Comparison of ENCODE assay signal across 14 cellular contexts in genomic region chr9:124007468-124008306, GRCh38. TPM values are rescaled to one million over a fixed set of nuclear protein-coding genes. Genes with fewer than 3 reads are reported as not detected.
DNase-seq lines count a peak whose midpoint lies in the region; ATAC-seq and TF ChIP-seq lines count a peak whose summit lies in the region.
"Had no signal": no experiment of that assay in that cellular context is flagged by ENCODE, and none has a peak within 500 bp of the region (broad histone marks: within the 10 kb centered on the region; RNA-seq: fewer than 3 reads in every experiment).

No MANE protein-coding gene starts in this region.

- H4K20me1 ChIP-seq in PC-3 (ENCODE audit: low read length), result no peaks in the 10 kb centered on the region

- H3K36me3 ChIP-seq in PC-3 (ENCODE audit: low read depth, low read length) (no peaks in the 10 kb centered on the region), endodermal cell (ENCODE audit: control insufficient read depth, insufficient read depth, low read length) (no peaks in the 10 kb centered on the region), brain microvascular endothelial cell (replicated peaks) (no peaks in the 10 kb centered on the region), tibial artery (no peaks in the 10 kb centered on the region)
- H3K36me3 ChIP-seq: thoracic aorta had no signal

- H3K27ac ChIP-seq in PC-3 (ENCODE audit: low read length), result no peak overlapping the region
- H3K27ac ChIP-seq in endodermal cell (ENCODE audit: low read depth, low read length), result no peak overlapping the region
- no peak overlapping the region for H3K27ac ChIP-seq in brain microvascular endothelial cell
- H3K27ac ChIP-seq in tibial artery, result no peak overlapping the region
- H3K27ac ChIP-seq: thoracic aorta had no signal

- peaks cover 3% of the 10 kb centered on the region for H3K9me3 Mint-ChIP-seq in activated CD4-positive, alpha-beta T cell treated with anti-CD3 and anti-CD28 coated beads, Interleukin-2, amount 10 ng/mL, durations not matched to agents 7 days and 5 days
- H3K9me3 Mint-ChIP-seq in endodermal cell, result no peaks in the 10 kb centered on the region

- ATAC-seq in PC-3 (no peak), GM18907 (IDR thresholded peaks at IDR 0.05; ENCODE audit: unreplicated experiment) (no peak)
- ATAC-seq: left colon had no signal

- in situ Hi-C loops in brain microvascular endothelial cell (cut with HindIII; ENCODE audit: low pct_ligation_motif_present, low sequenced_read_pairs), result no loop called here

- peak overlapping the region; percentile 68 for H3K27ac Mint-ChIP-seq in activated CD4-positive, alpha-beta T cell treated with anti-CD3 and anti-CD28 coated beads, Interleukin-2, amount 10 ng/mL, durations not matched to agents 7 days and 5 days
- no peak overlapping the region for H3K27ac Mint-ChIP-seq in endodermal cell
- H3K27ac Mint-ChIP-seq: progenitor cell of endocrine pancreas had no signal

- H3K27me3 Mint-ChIP-seq in activated CD4-positive, alpha-beta T cell treated with anti-CD3 and anti-CD28 coated beads, Interleukin-2, amount 10 ng/mL, durations not matched to agents 7 days and 5 days, result peaks cover 79% of the 10 kb centered on the region
- peaks cover 98% of the 10 kb centered on the region for H3K27me3 Mint-ChIP-seq in endodermal cell (ENCODE audit: insufficient read depth)

- peaks cover 17% of the 10 kb centered on the region for H3K4me1 Mint-ChIP-seq in activated CD4-positive, alpha-beta T cell treated with anti-CD3 and anti-CD28 coated beads, Interleukin-2, amount 10 ng/mL, durations not matched to agents 7 days and 5 days
- peaks cover 46% of the 10 kb centered on the region for H3K4me1 Mint-ChIP-seq in endodermal cell

- H2AFZ ChIP-seq in PC-3 (ENCODE audit: low read length), result no peak overlapping the region

- BruUV-seq in PC-3 (replicated peaks; lab: Mats Ljungman, UMichigan), result no TSS peak

- H3K27me3 ChIP-seq in PC-3 (ENCODE audit: low read length) (peaks cover 83% of the 10 kb centered on the region), endodermal cell (ENCODE audit: control insufficient read depth, insufficient read depth, low read length, poor library complexity, severe bottlenecking) (peaks cover 99% of the 10 kb centered on the region), brain microvascular endothelial cell (replicated peaks) (peaks cover 96% of the 10 kb centered on the region), tibial artery (peaks cover 32 to 100% of the 10 kb centered on the region in 2 donors)

- H3K9ac ChIP-seq in PC-3 (ENCODE audit: low read length) (no peak overlapping the region), endodermal cell (ENCODE audit: extremely low read depth, low read length, poor library complexity, severe bottlenecking) (no peak overlapping the region)

- intact Hi-C loops in PC-3 (cut with micrococcal nuclease), result loop anchor here (10.0 kb wide), 1 partner anchor 73 kb away; the partner anchor contains the start of gene DENND1A
- intact Hi-C loops in tibial artery (cut with DNase I; ENCODE audit: low total_unique reads), result no loop called here

- CTCF ChIA-PET in activated CD4-positive, alpha-beta T cell treated with anti-CD3 and anti-CD28 coated beads, Interleukin-2, amount 10 ng/mL, durations not matched to agents 7 days and 5 days (lab: Charles Lee), result no interaction called here
- CTCF ChIA-PET in PC-3 (lab: Charles Lee), result no interaction called here

- H3K9me3 ChIP-seq in PC-3 (ENCODE audit: low read length) (no peaks in the 10 kb centered on the region), endodermal cell (ENCODE audit: control insufficient read depth, low read length) (no peaks in the 10 kb centered on the region), tibial artery (no peaks in the 10 kb centered on the region)
- H3K9me3 ChIP-seq: thoracic aorta had no signal

- no peak for TF ChIP-seq CTCF in PC-3 (conservative IDR thresholded peaks at IDR 0.05; ENCODE audit: low read depth, low read length)
- no peak for TF ChIP-seq CTCF in endodermal cell (conservative IDR thresholded peaks at IDR 0.05)
- no peak for TF ChIP-seq CTCF in brain microvascular endothelial cell (IDR thresholded peaks at IDR 0.05; ENCODE audit: low read depth, low read length, missing control alignments)
- TF ChIP-seq CTCF in tibial artery (IDR thresholded peaks at IDR 0.05), result no peak

- no peaks in the 10 kb centered on the region for H3K9me2 ChIP-seq in PC-3 (replicated peaks; ENCODE audit: low read length)

- no peak for DNase-seq in activated CD4-positive, alpha-beta T cell treated with anti-CD3 and anti-CD28 coated beads, Interleukin-2, amount 10 ng/mL, durations not matched to agents 7 days and 5 days
- DNase-seq in activated CD4-positive, alpha-beta T cell treated with anti-CD3 and anti-CD28 coated beads, Interleukin-2, amount 50 U/mL, for 4 hours, result no peak
- DNase-seq in PC-3 (no peak), endodermal cell (peak; percentile 54), retina (peak; percentile 66), brain microvascular endothelial cell (no peak), tibial artery (no peak)
- DNase-seq: DND-41, left colon, NCI-H1048 had no signal

- H3K4me3 Mint-ChIP-seq in activated CD4-positive, alpha-beta T cell treated with anti-CD3 and anti-CD28 coated beads, Interleukin-2, amount 10 ng/mL, durations not matched to agents 7 days and 5 days, result peak overlapping the region; percentile 29
- peak overlapping the region; percentile 50 for H3K4me3 Mint-ChIP-seq in endodermal cell

- POLR2A ChIA-PET in activated CD4-positive, alpha-beta T cell treated with anti-CD3 and anti-CD28 coated beads, Interleukin-2, amount 10 ng/mL, durations not matched to agents 7 days and 5 days (lab: Charles Lee), result no interaction called here
- POLR2A ChIA-PET in PC-3 (lab: Charles Lee; ENCODE audit: unreplicated experiment), result no interaction called here

- WGBS in endodermal cell (ENCODE audit: insufficient coverage in 1 of 2, insufficient read length in 1 of 2), 2 experiments, result 3 to 4% methylated on average over 8 to 25 of the region's 25 CpGs

- H3K79me2 ChIP-seq in PC-3 (ENCODE audit: low read length), result no peaks in the 10 kb centered on the region

- no peaks in the 10 kb centered on the region for H3F3A ChIP-seq in PC-3 (ENCODE audit: low read length, unreplicated experiment)

- H3K4me2 ChIP-seq in PC-3 (ENCODE audit: low read length), result peak overlapping the region; percentile 72

- H3K4me1 ChIP-seq in PC-3 (ENCODE audit: insufficient read depth, low read length) (peaks cover 14% of the 10 kb centered on the region; the same call in 1 of the 2 replicates), endodermal cell (ENCODE audit: control insufficient read depth, insufficient read depth, low read length) (peaks cover 3% of the 10 kb centered on the region), tibial artery (peaks cover 0 to 40% (median 35%) of the 10 kb centered on the region in 4 donors)

- H3K4me3 ChIP-seq in PC-3 (ENCODE audit: low read length), result peak overlapping the region; percentile 56
- peak overlapping the region; percentile 77 for H3K4me3 ChIP-seq in endodermal cell (ENCODE audit: low read length)
- H3K4me3 ChIP-seq in brain microvascular endothelial cell (ENCODE audit: low read depth, low read length), result no peak overlapping the region
- H3K4me3 ChIP-seq in tibial artery, result no peak overlapping the region

- peaks cover 5% of the 10 kb centered on the region for H3K36me3 Mint-ChIP-seq in activated CD4-positive, alpha-beta T cell treated with anti-CD3 and anti-CD28 coated beads, Interleukin-2, amount 10 ng/mL, durations not matched to agents 7 days and 5 days (ENCODE audit: low read depth)
- H3K36me3 Mint-ChIP-seq in endodermal cell (ENCODE audit: low read depth), result no peaks in the 10 kb centered on the region

RNA-seq across cellular contexts. Expression of gene LHX2, which starts 3.9 kb away (rescaled TPM):
- total RNA-seq in activated CD4-positive, alpha-beta T cell treated with anti-CD3 and anti-CD28 coated beads, Interleukin-2, amount 10 ng/mL, durations not matched to agents 7 days and 5 days, result not detected
- 1.1 TPM in 2 replicates for total RNA-seq in PC-3 (2014; rRNA removed)
- total RNA-seq in endodermal cell, result under 1 TPM; 0.20 to 0.29 TPM
- 4.2 TPM for polyA plus RNA-seq in endodermal cell (2013, experiment 1 of 2)
- polyA plus RNA-seq in endodermal cell (2013, experiment 2 of 2), result 5.4 TPM
- total RNA-seq: left colon; progenitor cell of endocrine pancreas; T-helper 1 cell treated with Interleukin-12 subunit alpha and Interleukin-12 subunit beta and Interleukin-4 antibody, amounts not matched to agents 30 ng/mL and 1 ng/mL, for 36 hours; thoracic aorta had no signal

Comparison
In these comparisons a context has a peak if more than half of its experiments do, and no peak if none do; other contexts are left out.
1. DNase-seq: peak in endodermal cell (single experiment) and retina (single experiment); none in activated CD4-positive, alpha-beta T cell treated with anti-CD3 and anti-CD28 coated beads, Interleukin-2, amount 10 ng/mL, durations not matched to agents 7 days and 5 days (single experiment), activated CD4-positive, alpha-beta T cell treated with anti-CD3 and anti-CD28 coated beads, Interleukin-2, amount 50 U/mL, for 4 hours (0 of 2), PC-3 (single experiment), brain microvascular endothelial cell (single experiment) and tibial artery (0 of 2).
2. H3K4me3 ChIP-seq: peak in PC-3 (single experiment) and endodermal cell (single experiment); none in brain microvascular endothelial cell (single experiment) and tibial artery (0 of 2).